Comparison of ENCODE assay signal across 33 cellular contexts in the genomic region with DNA sequence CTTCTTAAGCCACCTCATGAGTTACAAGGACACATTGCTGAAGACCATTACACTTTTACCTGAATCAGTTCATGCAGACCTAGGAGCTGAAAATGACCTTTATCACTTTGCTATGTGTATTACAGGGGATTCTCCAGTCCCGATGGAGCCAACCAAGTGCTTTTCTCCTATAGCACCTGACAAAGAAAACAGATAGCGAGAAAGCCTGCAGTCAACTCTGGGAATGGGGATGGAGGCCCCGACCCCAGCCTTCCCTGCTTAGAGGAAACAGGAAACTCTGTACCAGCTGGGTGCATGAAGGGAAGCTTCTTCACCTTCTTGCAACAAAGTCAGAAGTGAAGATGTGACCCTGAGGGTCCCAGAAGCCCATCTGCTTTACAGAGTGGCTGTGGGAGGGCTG.
"Had no signal": no experiment of that assay in that cellular context is flagged by ENCODE, and none has a peak within 500 bp of the region (broad histone marks: within the 10 kb centered on the region; RNA-seq: fewer than 3 reads in every experiment).

No MANE protein-coding gene starts in this region.

- ATAC-seq: activated CD4-positive, alpha-beta T cell treated with anti-CD3 and anti-CD28 coated beads for 36 hours; activated CD8-positive, alpha-beta T cell treated with anti-CD3 and anti-CD28 coated beads, Interleukin-2, amount 10 ng/mL, durations not matched to agents 7 days and 5 days; activated naive CD8-positive, alpha-beta T cell treated with anti-CD3 and anti-CD28 coated beads, Interleukin-2, amount 50 U/mL, for 24 hours; activated T-helper 17 cell treated with anti-CD3 and anti-CD28 coated beads, Interleukin-2, amount 50 U/mL, for 72 hours; body of pancreas; effector memory CD8-positive, alpha-beta T cell; gastroesophageal sphincter; T-helper 17 cell had no signal

- H3K36me3 ChIP-seq: adrenal gland, esophagus squamous epithelium, gastroesophageal sphincter had no signal

- H3K27me3 Mint-ChIP-seq: activated CD4-positive, alpha-beta memory T cell treated with anti-CD3 and anti-CD28 coated beads for 36 hours; activated CD4-positive, alpha-beta T cell treated with anti-CD3 and anti-CD28 coated beads for 36 hours; activated CD4-positive, alpha-beta T cell treated with anti-CD3 and anti-CD28 coated beads, Interleukin-2, amount 10 ng/mL, durations not matched to agents 24 days and 14 days; activated naive CD8-positive, alpha-beta T cell treated with anti-CD3 and anti-CD28 coated beads for 36 hours; activated naive CD8-positive, alpha-beta T cell treated with anti-CD3 and anti-CD28 coated beads, Interleukin-2, amount 50 U/mL, for 24 hours; activated T-cell treated with anti-CD3 and anti-CD28 coated beads, Interleukin-2, amount 50 U/mL, for 24 hours; activated T-helper 17 cell treated with anti-CD3 and anti-CD28 coated beads, Interleukin-2, amount 50 U/mL, for 72 hours; effector memory CD8-positive, alpha-beta T cell; T-helper 17 cell had no signal

- H3K4me1 ChIP-seq: adrenal gland, esophagus squamous epithelium, gastroesophageal sphincter had no signal

- H3K27ac Mint-ChIP-seq: activated CD4-positive, alpha-beta memory T cell treated with anti-CD3 and anti-CD28 coated beads for 36 hours; activated CD4-positive, alpha-beta T cell treated with anti-CD3 and anti-CD28 coated beads for 36 hours; activated CD4-positive, alpha-beta T cell treated with anti-CD3 and anti-CD28 coated beads, Interleukin-2, amount 10 ng/mL, durations not matched to agents 24 days and 14 days; activated CD8-positive, alpha-beta T cell treated with anti-CD3 and anti-CD28 coated beads, Interleukin-2, amount 10 ng/mL, durations not matched to agents 7 days and 5 days; activated naive CD8-positive, alpha-beta T cell treated with anti-CD3 and anti-CD28 coated beads for 36 hours; activated naive CD8-positive, alpha-beta T cell treated with anti-CD3 and anti-CD28 coated beads, Interleukin-2, amount 50 U/mL, for 24 hours; activated T-cell treated with anti-CD3 and anti-CD28 coated beads, Interleukin-2, amount 50 U/mL, for 24 hours; activated T-helper 17 cell treated with anti-CD3 and anti-CD28 coated beads, Interleukin-2, amount 50 U/mL, for 72 hours; effector memory CD8-positive, alpha-beta T cell; T-helper 17 cell; T-helper 2 cell treated with Interferon-gamma antibody and Interleukin-4, amounts not matched to agents 5 μg/mL and 100 μg/mL, for 36 hours had no signal

- H3K27ac ChIP-seq: adrenal gland, body of pancreas, epithelial cell of prostate, esophagus squamous epithelium, gastroesophageal sphincter had no signal

- H3K36me3 Mint-ChIP-seq: activated CD4-positive, alpha-beta memory T cell treated with anti-CD3 and anti-CD28 coated beads for 36 hours; activated naive CD8-positive, alpha-beta T cell treated with anti-CD3 and anti-CD28 coated beads for 36 hours had no signal

- H3K4me3 ChIP-seq: adrenal gland, body of pancreas, esophagus squamous epithelium, gastroesophageal sphincter had no signal

- H3K9me3 ChIP-seq: adrenal gland, body of pancreas, esophagus squamous epithelium, gastroesophageal sphincter had no signal

- DNase-seq: activated CD4-positive, alpha-beta memory T cell treated with anti-CD3 and anti-CD28 coated beads for 36 hours; activated CD4-positive, alpha-beta T cell treated with anti-CD3 and anti-CD28 coated beads for 36 hours; activated CD4-positive, alpha-beta T cell treated with anti-CD3 and anti-CD28 coated beads, Interleukin-2, amount 10 ng/mL, durations not matched to agents 24 days and 14 days; activated CD4-positive, CD25-positive, alpha-beta regulatory T cell; activated CD4-positive, CD25-positive, alpha-beta regulatory T cell treated with anti-CD3 and anti-CD28 coated beads, Interleukin-2, amount 50 U/mL, for 72 hours; activated CD8-positive, alpha-beta memory T cell treated with anti-CD3 and anti-CD28 coated beads, Interleukin-2, amount 50 U/mL, for 48 hours; activated CD8-positive, alpha-beta T cell treated with anti-CD3 and anti-CD28 coated beads, Interleukin-2, amount 10 ng/mL, durations not matched to agents 7 days and 5 days; activated effector memory CD4-positive, alpha-beta T cell treated with Interleukin-2 at 50 U/mL for 16 hours; activated gamma-delta T cell treated with Interleukin-2 at 50 U/mL for 16 hours; activated naive CD4-positive, alpha-beta T cell treated with anti-CD3 and anti-CD28 coated beads, Interleukin-2, amount 50 U/mL, for 16 hours; activated naive CD4-positive, alpha-beta T cell treated with Interleukin-2 at 50 U/mL for 16 hours; activated naive CD8-positive, alpha-beta T cell treated with anti-CD3 and anti-CD28 coated beads for 36 hours; activated naive CD8-positive, alpha-beta T cell treated with anti-CD3 and anti-CD28 coated beads, Interleukin-2, amount 50 U/mL, for 24 hours; activated T-cell treated with anti-CD3 and anti-CD28 coated beads for 4 hours; activated T-cell treated with anti-CD3 and anti-CD28 coated beads, Interleukin-2, amount 50 U/mL, for 24 hours; adrenal gland; amygdala; aorta; body of pancreas; caudate nucleus; cortex of kidney; dermis blood vessel endothelial cell; effector CD4-positive, alpha-beta T cell; effector memory CD8-positive, alpha-beta T cell; esophagus squamous epithelium; foreskin melanocyte; T-helper 1 cell; T-helper 17 cell; T1000 had no signal

- H3K4me1 Mint-ChIP-seq: activated CD4-positive, alpha-beta T cell treated with anti-CD3 and anti-CD28 coated beads for 36 hours; activated CD4-positive, alpha-beta T cell treated with anti-CD3 and anti-CD28 coated beads, Interleukin-2, amount 10 ng/mL, durations not matched to agents 24 days and 14 days; activated naive CD8-positive, alpha-beta T cell treated with anti-CD3 and anti-CD28 coated beads for 36 hours; activated naive CD8-positive, alpha-beta T cell treated with anti-CD3 and anti-CD28 coated beads, Interleukin-2, amount 50 U/mL, for 24 hours; activated T-helper 17 cell treated with anti-CD3 and anti-CD28 coated beads, Interleukin-2, amount 50 U/mL, for 72 hours; T-helper 17 cell had no signal

- H3K9me3 Mint-ChIP-seq: activated CD4-positive, alpha-beta memory T cell treated with anti-CD3 and anti-CD28 coated beads for 36 hours; activated CD4-positive, alpha-beta T cell treated with anti-CD3 and anti-CD28 coated beads, Interleukin-2, amount 10 ng/mL, durations not matched to agents 24 days and 14 days; activated naive CD8-positive, alpha-beta T cell treated with anti-CD3 and anti-CD28 coated beads for 36 hours; activated T-cell treated with anti-CD3 and anti-CD28 coated beads, Interleukin-2, amount 50 U/mL, for 24 hours; activated T-helper 17 cell treated with anti-CD3 and anti-CD28 coated beads, Interleukin-2, amount 50 U/mL, for 72 hours; T-helper 2 cell treated with Interferon-gamma antibody and Interleukin-4, amounts not matched to agents 5 μg/mL and 100 μg/mL, for 36 hours had no signal

- H3K4me3 Mint-ChIP-seq: activated CD4-positive, alpha-beta memory T cell treated with anti-CD3 and anti-CD28 coated beads for 36 hours; activated CD4-positive, alpha-beta T cell treated with anti-CD3 and anti-CD28 coated beads for 36 hours; activated CD4-positive, alpha-beta T cell treated with anti-CD3 and anti-CD28 coated beads, Interleukin-2, amount 10 ng/mL, durations not matched to agents 24 days and 14 days; activated CD8-positive, alpha-beta T cell treated with anti-CD3 and anti-CD28 coated beads, Interleukin-2, amount 10 ng/mL, durations not matched to agents 7 days and 5 days; activated naive CD8-positive, alpha-beta T cell treated with anti-CD3 and anti-CD28 coated beads for 36 hours; activated naive CD8-positive, alpha-beta T cell treated with anti-CD3 and anti-CD28 coated beads, Interleukin-2, amount 50 U/mL, for 24 hours; activated T-cell treated with anti-CD3 and anti-CD28 coated beads, Interleukin-2, amount 50 U/mL, for 24 hours; activated T-helper 17 cell treated with anti-CD3 and anti-CD28 coated beads, Interleukin-2, amount 50 U/mL, for 72 hours; effector memory CD8-positive, alpha-beta T cell; T-helper 17 cell; T-helper 2 cell treated with Interferon-gamma antibody and Interleukin-4, amounts not matched to agents 5 μg/mL and 100 μg/mL, for 36 hours had no signal

- H3K27me3 ChIP-seq: adrenal gland, body of pancreas, esophagus squamous epithelium, gastroesophageal sphincter had no signal
